8 cellular contexts compared by ENCODE assay signal in genomic region chr20:56343861-56344381, GRCh38. TPM values are rescaled to one million over a fixed set of nuclear protein-coding genes. Genes with fewer than 3 reads are reported as not detected.
A peak's percentile ranks its signal among the peaks of the same experiment; 100 is the strongest.
DNase-seq lines count a peak whose midpoint lies in the region; ATAC-seq and TF ChIP-seq lines count a peak whose summit lies in the region.

No MANE protein-coding gene starts in this region.

- H3K79me2 ChIP-seq in MM.1S (ENCODE audit: low read length), result no peaks in the 10 kb centered on the region
- H3K79me2 ChIP-seq in hepatocyte, result no peaks in the 10 kb centered on the region

- H3K27me3 Mint-ChIP-seq in activated naive CD8-positive, alpha-beta T cell treated with anti-CD3 and anti-CD28 coated beads, Interleukin-2, amount 50 U/mL, for 24 hours, result peaks cover 62% of the 10 kb centered on the region

- no peak overlapping the region for H3K4me3 Mint-ChIP-seq in activated naive CD8-positive, alpha-beta T cell treated with anti-CD3 and anti-CD28 coated beads, Interleukin-2, amount 50 U/mL, for 24 hours

- H3K4me2 ChIP-seq in MM.1S (ENCODE audit: low read depth, low read length) (peak overlapping the region; percentile 65), hepatocyte (peak overlapping the region; percentile 95), skeletal muscle satellite cell (ENCODE audit: low read length) (peak overlapping the region; percentile 62)

- H3K9me3 ChIP-seq in MM.1S (replicated peaks; ENCODE audit: insufficient read depth, low read length), result no peaks in the 10 kb centered on the region
- no peaks in the 10 kb centered on the region for H3K9me3 ChIP-seq in hepatocyte (ENCODE audit: low read depth)
- H3K9me3 ChIP-seq in skeletal muscle satellite cell (replicated peaks; ENCODE audit: low read length), result no peaks in the 10 kb centered on the region

- H3K27me3 ChIP-seq in MM.1S (replicated peaks; ENCODE audit: insufficient read depth, low read length) (no peaks in the 10 kb centered on the region), hepatocyte (peaks cover 18% of the 10 kb centered on the region), skeletal muscle satellite cell (ENCODE audit: control insufficient read depth, insufficient read depth, low read length) (peaks cover 46% of the 10 kb centered on the region)

- TF ChIP-seq CTCF in AG09319 (IDR thresholded peaks at IDR 0.05; ENCODE audit: low read depth, low read length) (peak; percentile 79), MM.1S (IDR thresholded peaks at IDR 0.05; ENCODE audit: low read length) (peak; percentile 63), hepatocyte (IDR thresholded peaks at IDR 0.05; ENCODE audit: poor library complexity) (peak; percentile 91)

- H3K27ac ChIP-seq in MM.1S (ENCODE audit: low read length) (no peak overlapping the region), hepatocyte (no peak overlapping the region)

- no peak overlapping the region for H3K27ac Mint-ChIP-seq in activated naive CD8-positive, alpha-beta T cell treated with anti-CD3 and anti-CD28 coated beads, Interleukin-2, amount 50 U/mL, for 24 hours

- H3K9me3 Mint-ChIP-seq in activated naive CD8-positive, alpha-beta T cell treated with anti-CD3 and anti-CD28 coated beads, Interleukin-2, amount 50 U/mL, for 24 hours, result no peaks in the 10 kb centered on the region

- 0 out of 2 replicates have a peak, but pooled peaks cover 2% of the 10 kb centered on the region for H4K20me1 ChIP-seq in MM.1S (ENCODE audit: insufficient read depth, low read length)
- H4K20me1 ChIP-seq in hepatocyte (ENCODE audit: insufficient read depth, poor library complexity, severe bottlenecking), result no peaks in the 10 kb centered on the region

- peak; percentile 59 for ATAC-seq in GM18861 (IDR thresholded peaks at IDR 0.05; ENCODE audit: unreplicated experiment)
- ATAC-seq in activated naive CD8-positive, alpha-beta T cell treated with anti-CD3 and anti-CD28 coated beads, Interleukin-2, amount 50 U/mL, for 24 hours, result peak; percentile 75
- ATAC-seq in HG03571 (IDR thresholded peaks at IDR 0.05; ENCODE audit: unreplicated experiment), result no peak

- no peak overlapping the region for H3K9ac ChIP-seq in MM.1S (ENCODE audit: low read length)
- no peak overlapping the region for H3K9ac ChIP-seq in skeletal muscle satellite cell (ENCODE audit: low read depth, low read length)

- H3K4me1 Mint-ChIP-seq in activated naive CD8-positive, alpha-beta T cell treated with anti-CD3 and anti-CD28 coated beads, Interleukin-2, amount 50 U/mL, for 24 hours, result no peaks in the 10 kb centered on the region

- H2AFZ ChIP-seq in MM.1S (ENCODE audit: low read length), result peak overlapping the region; percentile 50; the same call in 1 of the 2 replicates
- peak overlapping the region; percentile 58 for H2AFZ ChIP-seq in hepatocyte

- H3K4me1 ChIP-seq in MM.1S (ENCODE audit: low read length), result no peaks in the 10 kb centered on the region
- H3K4me1 ChIP-seq in hepatocyte (ENCODE audit: insufficient read depth), result peaks cover 9% of the 10 kb centered on the region
- peaks cover 2% of the 10 kb centered on the region for H3K4me1 ChIP-seq in skeletal muscle satellite cell (ENCODE audit: control insufficient read depth, insufficient read depth, low read length)

- no peaks in the 10 kb centered on the region for H3F3A ChIP-seq in MM.1S (ENCODE audit: insufficient read depth, low read length)

- peak overlapping the region; percentile 11; the same call in 1 of the 2 replicates for H3K4me3 ChIP-seq in MM.1S (ENCODE audit: low read length)
- H3K4me3 ChIP-seq in hepatocyte, result peak overlapping the region; percentile 67
- H3K4me3 ChIP-seq in skeletal muscle satellite cell (ENCODE audit: low read length), result peak overlapping the region; percentile 47

- H3K36me3 ChIP-seq in MM.1S (replicated peaks; ENCODE audit: insufficient read depth, low read length) (no peaks in the 10 kb centered on the region), hepatocyte (replicated peaks; ENCODE audit: insufficient read depth, low read depth) (no peaks in the 10 kb centered on the region), skeletal muscle satellite cell (ENCODE audit: insufficient read depth, low read length) (no peaks in the 10 kb centered on the region)

- H3K9me2 ChIP-seq in MM.1S (replicated peaks; ENCODE audit: insufficient read depth, low read length) (no peaks in the 10 kb centered on the region), hepatocyte (replicated peaks; ENCODE audit: insufficient read depth) (no peaks in the 10 kb centered on the region)

- no peaks in the 10 kb centered on the region for H3K36me3 Mint-ChIP-seq in activated naive CD8-positive, alpha-beta T cell treated with anti-CD3 and anti-CD28 coated beads, Interleukin-2, amount 50 U/mL, for 24 hours (ENCODE audit: low read depth)

- whole genome bisulfite sequencing in hepatocyte (ENCODE audit: low lambda C conversion rate, missing lambda C conversion rate), result 7% methylated on average over 40 of the region's 41 CpGs

- no peak for DNase-seq in AG09319 (ENCODE audit: extremely low read depth, low read depth)
- DNase-seq in MM.1S, result peak; percentile 59
- peak; percentile 63 for DNase-seq in activated naive CD8-positive, alpha-beta T cell treated with anti-CD3 and anti-CD28 coated beads, Interleukin-2, amount 50 U/mL, for 24 hours
- DNase-seq in hepatocyte (ENCODE audit: low spot score), result peak; percentile 75
- no peak for DNase-seq in NCI-H1092 treated with DMSO at 0.1 percent for 48 hours (lab: John Stamatoyannopoulos, UW)

RNA-seq across cellular contexts. Expression of gene FAM210B, which starts 14.9 kb away (rescaled TPM):
- total RNA-seq in hepatocyte, result 57.0 and 58.9 TPM in 2 replicates
- polyA plus RNA-seq in hepatocyte, result 55.3 and 62.7 TPM in 2 replicates
- 23.4 and 32.4 TPM in 2 replicates for total RNA-seq in skeletal muscle satellite cell (2012; rRNA removed)

RNA-seq across cellular contexts. Expression of gene AURKA, which starts 48.1 kb away (rescaled TPM):
- total RNA-seq in hepatocyte, result 15.7 and 16.9 TPM in 2 replicates
- 13.4 and 16.4 TPM in 2 replicates for polyA plus RNA-seq in hepatocyte
- total RNA-seq in skeletal muscle satellite cell (2012; rRNA removed), result 34.2 and 38.0 TPM in 2 replicates

RNA-seq across cellular contexts. Expression of gene CSTF1, which starts 48.5 kb away (rescaled TPM):
- 34.8 and 38.6 TPM in 2 replicates for total RNA-seq in hepatocyte
- polyA plus RNA-seq in hepatocyte, result 15.4 and 21.5 TPM in 2 replicates
- total RNA-seq in skeletal muscle satellite cell (2012; rRNA removed), result 30.2 and 34.7 TPM in 2 replicates

Comparison
In these comparisons a context has a peak if more than half of its experiments do, and no peak if none do; other contexts are left out.
1. DNase-seq: peak in MM.1S (single experiment), activated naive CD8-positive, alpha-beta T cell treated with anti-CD3 and anti-CD28 coated beads, Interleukin-2, amount 50 U/mL, for 24 hours (single experiment) and hepatocyte (single experiment); none in AG09319 (single experiment) and NCI-H1092 treated with DMSO at 0.1 percent for 48 hours (single experiment).
2. H3K4me3 ChIP-seq: peak in every context shown above with its lines; median percentile 67 in hepatocyte; 47 in skeletal muscle satellite cell; 11 in MM.1S.
3. Peak in every context shown above with its lines, with median percentiles within 50 percentile points of each other: CTCF ChIP-seq and H3K4me2 ChIP-seq.